ENCODE assay signal across 1 cellular context in genomic region chr2:11551569-11552259, GRCh38.
TF ChIP-seq lines count a peak whose summit lies in the region.

No MANE protein-coding gene starts in this region.

TF ChIP-seq in K562, 482 proteins besides CTCF, POLR2A, EP300 and RAD21 (continued from another document and continues in another):
- no peak for TF ChIP-seq USF2 (CRISPR knock-in tag; IDR thresholded peaks at IDR 0.05)
- TF ChIP-seq CHCHD3 (CRISPR knock-in tag; IDR thresholded peaks at IDR 0.05), result no peak
- no peak for TF ChIP-seq MAFF (IDR thresholded peaks at IDR 0.05; ENCODE audit: low read length)
- no peak for TF ChIP-seq DLX4 (CRISPR knock-in tag; IDR thresholded peaks at IDR 0.05)
- TF ChIP-seq ZNF318 (IDR thresholded peaks at IDR 0.05; ENCODE audit: borderline replicate concordance in 1 of 2, low read depth in 1 of 2), result no peak
- no peak for TF ChIP-seq NFATC3 (IDR thresholded peaks at IDR 0.05)
- no peak for TF ChIP-seq REST (CRISPR knock-in tag; IDR thresholded peaks at IDR 0.05; ENCODE audit: low read depth)
- TF ChIP-seq BDP1 (IDR thresholded peaks at IDR 0.05; ENCODE audit: insufficient read depth, insufficient read length), result peak; percentile 22
- 0 out of 2 replicates have a peak, but pooled peaks have one; percentile 46 for TF ChIP-seq ADNP (tag; IDR thresholded peaks at IDR 0.05)
- no peak for TF ChIP-seq DDX20 (tag; IDR thresholded peaks at IDR 0.05; ENCODE audit: low read depth)
- TF ChIP-seq ZNF134 (CRISPR knock-in tag; conservative IDR thresholded peaks at IDR 0.05), result no peak
- no peak for TF ChIP-seq XRCC5 (IDR thresholded peaks at IDR 0.05; ENCODE audit: low read depth, low read length)
- TF ChIP-seq ZNF518B (CRISPR knock-in tag; IDR thresholded peaks at IDR 0.05), result no peak
- TF ChIP-seq ZNF354B (CRISPR knock-in tag; IDR thresholded peaks at IDR 0.05), result no peak
- TF ChIP-seq STAG1 (CRISPR knock-in tag; IDR thresholded peaks at IDR 0.05; ENCODE audit: borderline replicate concordance), result no peak
- TF ChIP-seq SNRNP70 (optimal IDR thresholded peaks at IDR 0.05; ENCODE audit: low read depth, low read length), result no peak
- no peak for TF ChIP-seq THRB (CRISPR knock-in tag; conservative IDR thresholded peaks at IDR 0.05)
- no peak for TF ChIP-seq MYBL2 (IDR thresholded peaks at IDR 0.05; ENCODE audit: low read depth)
- no peak for TF ChIP-seq MYBL2 (CRISPR knock-in tag; IDR thresholded peaks at IDR 0.05; ENCODE audit: borderline replicate concordance)
- no peak for TF ChIP-seq MLX (CRISPR knock-in tag; conservative IDR thresholded peaks at IDR 0.05)
- TF ChIP-seq ARID1B (IDR thresholded peaks at IDR 0.05), result no peak
- TF ChIP-seq ZNF311 (CRISPR knock-in tag; IDR thresholded peaks at IDR 0.05), result no peak
- TF ChIP-seq NRF1 (conservative IDR thresholded peaks at IDR 0.05 in 1 of 2, IDR thresholded peaks at IDR 0.05 in 1 of 2), result no peak
- TF ChIP-seq POLR3A (IDR thresholded peaks at IDR 0.05; ENCODE audit: borderline replicate concordance, extremely low read depth, insufficient read depth, insufficient read length), result peak; percentile 76
- no peak for TF ChIP-seq USF1 (CRISPR knock-in tag; IDR thresholded peaks at IDR 0.05)
- TF ChIP-seq RBM25 (IDR thresholded peaks at IDR 0.05; ENCODE audit: low read depth, low read length, severe bottlenecking), result peak; percentile 34
- no peak for TF ChIP-seq CCAR2 (IDR thresholded peaks at IDR 0.05; ENCODE audit: low read depth, low read length)
- TF ChIP-seq NCOA4 (IDR thresholded peaks at IDR 0.05; ENCODE audit: partially characterized antibody), result no peak
- no peak for TF ChIP-seq SOX6 (IDR thresholded peaks at IDR 0.05)
- TF ChIP-seq GABPA (tag; conservative IDR thresholded peaks at IDR 0.05; ENCODE audit: low read depth), result no peak
- peak; percentile 97 for TF ChIP-seq TBP (optimal IDR thresholded peaks at IDR 0.05; ENCODE audit: low read depth, low read length)
- no peak for TF ChIP-seq RBM14 (IDR thresholded peaks at IDR 0.05; ENCODE audit: borderline replicate concordance, insufficient read depth, low read depth, low read length)
- no peak for TF ChIP-seq POLR2B (IDR thresholded peaks at IDR 0.05; ENCODE audit: low read depth, partially characterized antibody)
- no peak for TF ChIP-seq KLF16 (IDR thresholded peaks at IDR 0.05)
- no peak for TF ChIP-seq SAP30 (IDR thresholded peaks at IDR 0.05; ENCODE audit: borderline replicate concordance, insufficient read depth, low read depth, low read length, poor library complexity, severe bottlenecking)
- TF ChIP-seq MEIS2 (IDR thresholded peaks at IDR 0.05; ENCODE audit: partially characterized antibody), result no peak
- no peak for TF ChIP-seq BRF2 (IDR thresholded peaks at IDR 0.05; ENCODE audit: borderline replicate concordance, insufficient read depth, insufficient read length)
- no peak for TF ChIP-seq ZNF143 (CRISPR knock-in tag; IDR thresholded peaks at IDR 0.05)
- no peak for TF ChIP-seq ZBTB8A (IDR thresholded peaks at IDR 0.05; ENCODE audit: partially characterized antibody)
- TF ChIP-seq KLF1 (tag; IDR thresholded peaks at IDR 0.05), result no peak
